Comparison of ENCODE assay signal across 24 cellular contexts in genomic region chr9:129368458-129368978, GRCh38.
A peak's percentile ranks its signal among the peaks of the same experiment; 100 is the strongest.
DNase-seq lines count a peak whose midpoint lies in the region; ATAC-seq, FAIRE-seq and TF ChIP-seq lines count a peak whose summit lies in the region.
"Had no signal": no experiment of that assay in that cellular context is flagged by ENCODE, and none has a peak within 500 bp of the region (broad histone marks: within the 10 kb centered on the region; RNA-seq: fewer than 3 reads in every experiment).

No MANE protein-coding gene starts in this region.

- H3K36me3 ChIP-seq in HepG2 (replicated peaks in 1 of 2; ENCODE audit: control insufficient read depth in 1 of 2, insufficient read depth in 2 of 2, low read length in 2 of 2) (no peaks in the 10 kb centered on the region), right lobe of liver (no peaks in the 10 kb centered on the region), neuronal stem cell (replicated peaks in 1 of 2; ENCODE audit: control insufficient read depth in 2 of 2, insufficient read depth in 2 of 2, low read length in 2 of 2) (no peaks in the 10 kb centered on the region)

- intact Hi-C loops in HepG2 (cut with micrococcal nuclease; ENCODE audit: unreplicated experiment) (no loop called here), right lobe of liver (cut with DNase I) (no loop called here)

- POLR2A ChIA-PET in HepG2 (lab: Yijun Ruan, JAX) = no interaction called here

- no peak overlapping the region for H4K8ac ChIP-seq in neuronal stem cell (ENCODE audit: low read depth, low read length)

- ATAC-seq in HepG2 (no peak), right lobe of liver (no peak), HG03520 (IDR thresholded peaks at IDR 0.05; ENCODE audit: unreplicated experiment) (no peak), GM18909 (IDR thresholded peaks at IDR 0.05; ENCODE audit: poor library complexity, unreplicated experiment) (no peak)
- ATAC-seq: GM12878 had no signal

- TF ChIP-seq CTCF in HepG2 (CRISPR knock-in tag; IDR thresholded peaks at IDR 0.05) (no peak), right lobe of liver (IDR thresholded peaks at IDR 0.05) (no peak), endothelial cell (IDR thresholded peaks at IDR 0.05; ENCODE audit: unreplicated experiment) (no peak)

- H3K4me2 ChIP-seq in HepG2 (ENCODE audit: low read depth, low read length) (no peak overlapping the region), neuronal stem cell (ENCODE audit: insufficient read depth, low read length, poor library complexity, severe bottlenecking) (no peak overlapping the region)
- H3K4me2 ChIP-seq: KMS-11 had no signal

- H4K20me1 ChIP-seq in HepG2 (ENCODE audit: insufficient read depth, low read length) = no peaks in the 10 kb centered on the region

- TF ChIP-seq RAD21 in HepG2 (CRISPR knock-in tag; IDR thresholded peaks at IDR 0.05) = no peak

- no peak for FAIRE-seq in HepG2 (lab: Jason Lieb, UNC)
- FAIRE-seq in RCC 7860 (lab: Jason Lieb, UNC) = no peak
- FAIRE-seq: G401.6, GM12878, H54 had no signal

- TF ChIP-seq EP300 in HepG2 (IDR thresholded peaks at IDR 0.05; ENCODE audit: low read depth in 2 of 2, low read length in 2 of 2) = no peak
- TF ChIP-seq EP300 in HepG2 (CRISPR knock-in tag; IDR thresholded peaks at IDR 0.05; ENCODE audit: borderline replicate concordance) = no peak

- H3K27me3 Mint-ChIP-seq in endothelial cell (ENCODE audit: unreplicated experiment) = no peaks in the 10 kb centered on the region
- H3K27me3 Mint-ChIP-seq: CD4-positive, alpha-beta memory T cell had no signal

- no peak overlapping the region for H2AFZ ChIP-seq in HepG2 (ENCODE audit: low read length)
- H2AFZ ChIP-seq in neuronal stem cell (ENCODE audit: low read length) = peak overlapping the region; percentile 18

- H3K27me3 ChIP-seq in HepG2 (ENCODE audit: control insufficient read depth in 1 of 2, insufficient read depth in 2 of 2, low read length in 2 of 2) = peaks cover 1 to 9% of the 10 kb centered on the region in 2 experiments; a peak in 3 of 5 replicates
- H3K27me3 ChIP-seq in right lobe of liver = no peaks in the 10 kb centered on the region
- no peaks in the 10 kb centered on the region for H3K27me3 ChIP-seq in neuronal stem cell (ENCODE audit: control insufficient read depth in 3 of 3, insufficient read depth in 3 of 3, low read depth in 1 of 3, low read length in 3 of 3)

- H3K4me3 ChIP-seq in HepG2 (replicated peaks in 1 of 3; ENCODE audit: insufficient read depth in 1 of 3, low read depth in 2 of 3, low read length in 3 of 3) (no peak overlapping the region), right lobe of liver (no peak overlapping the region), neuronal stem cell (ENCODE audit: low read length in 2 of 2) (no peak overlapping the region)
- H3K4me3 ChIP-seq: GM12878 had no signal

- H3K27ac Mint-ChIP-seq in endothelial cell (ENCODE audit: unreplicated experiment) = no peak overlapping the region
- H3K27ac Mint-ChIP-seq: CD4-positive, alpha-beta memory T cell had no signal

- CTCF ChIA-PET in HepG2 (lab: Yijun Ruan, JAX; ENCODE audit: low intra/inter-chr PET ratio, low total read pairs) = no interaction called here

- no peak overlapping the region for H2BK15ac ChIP-seq in neuronal stem cell (ENCODE audit: low read length)

- H3K27ac ChIP-seq in HepG2 (ENCODE audit: extremely low read length, insufficient read depth, low read length) = no peak overlapping the region
- H3K27ac ChIP-seq in right lobe of liver = no peak overlapping the region
- H3K27ac ChIP-seq in neuronal stem cell (replicated peaks; ENCODE audit: low read length) = no peak overlapping the region
- H3K27ac ChIP-seq: KMS-11, RWPE1 had no signal

- WGBS in HepG2 (ENCODE audit: low lambda C conversion rate) = 50% methylated on average over 4 of the region's 6 CpGs
- WGBS in right lobe of liver (ENCODE audit: insufficient coverage, low coverage, low lambda C conversion rate, missing lambda C conversion rate) = 100% methylated on average over 1 of the region's 6 CpGs
- WGBS in neuronal stem cell (ENCODE audit: extremely low coverage in 2 of 2, insufficient read length in 2 of 2, insufficient replicate concordance in 1 of 2), 2 donors = no CpG with 5 or more reads among the region's 6 CpGs

- in situ Hi-C loops in HepG2 (cut with HindIII; ENCODE audit: extremely low pct_ligation_motif_present, low pct_unique_long_range_greater_than_20kb) = no loop called here

- H3K79me2 ChIP-seq in HepG2 (ENCODE audit: insufficient read depth, low read length) = no peaks in the 10 kb centered on the region

- BruUV-seq in HepG2 (replicated peaks; lab: Mats Ljungman, UMichigan) = no TSS peak

- H2BK5ac ChIP-seq in neuronal stem cell (ENCODE audit: low read length) = no peak overlapping the region

- H3K4me1 ChIP-seq in HepG2 (ENCODE audit: insufficient read depth, low read length) = peaks cover 14% of the 10 kb centered on the region
- H3K4me1 ChIP-seq in right lobe of liver = peaks cover 0 to 4% (median 0%) of the 10 kb centered on the region in 4 donors
- peaks cover 0 to 2% of the 10 kb centered on the region in 2 donors for H3K4me1 ChIP-seq in neuronal stem cell (ENCODE audit: control insufficient read depth in 2 of 2, insufficient read depth in 1 of 2, low read depth in 1 of 2, low read length in 2 of 2)

- H3K9ac ChIP-seq in HepG2 (ENCODE audit: insufficient read depth, low read depth, low read length) (no peak overlapping the region), neuronal stem cell (ENCODE audit: low read depth, low read length, poor library complexity) (no peak overlapping the region)
- H3K9ac ChIP-seq: KMS-11 had no signal

- H2AK5ac ChIP-seq in neuronal stem cell (ENCODE audit: low read depth, low read length) = no peak overlapping the region

- H3K4me3 Mint-ChIP-seq in endothelial cell (ENCODE audit: unreplicated experiment) = peak overlapping the region; percentile 62
- H3K4me3 Mint-ChIP-seq: CD4-positive, alpha-beta memory T cell had no signal

- H3K79me1 ChIP-seq in neuronal stem cell (ENCODE audit: low read depth, low read length) = no peaks in the 10 kb centered on the region

- H3K18ac ChIP-seq in neuronal stem cell (ENCODE audit: low read length) = no peak overlapping the region

- no peak overlapping the region for H3K23ac ChIP-seq in neuronal stem cell (ENCODE audit: low read depth, low read length, poor library complexity)

- no peaks in the 10 kb centered on the region for H3K9me3 Mint-ChIP-seq in endothelial cell (ENCODE audit: unreplicated experiment)

- H3K4me1 Mint-ChIP-seq in endothelial cell (ENCODE audit: unreplicated experiment) = no peaks in the 10 kb centered on the region
- H3K4me1 Mint-ChIP-seq: CD4-positive, alpha-beta memory T cell had no signal

- no peaks in the 10 kb centered on the region for H3K36me3 Mint-ChIP-seq in endothelial cell (ENCODE audit: low read depth, unreplicated experiment)
- H3K36me3 Mint-ChIP-seq: CD4-positive, alpha-beta memory T cell had no signal

- no peak overlapping the region for H3K14ac ChIP-seq in neuronal stem cell (ENCODE audit: low read length)

- TF ChIP-seq POLR2A in HepG2 (IDR thresholded peaks at IDR 0.05; ENCODE audit: insufficient read depth in 1 of 2, low read depth in 2 of 2, low read length in 2 of 2) (no peak), right lobe of liver (IDR thresholded peaks at IDR 0.05) (no peak)

- no peak overlapping the region for H2BK120ac ChIP-seq in neuronal stem cell (ENCODE audit: low read depth, low read length)

- H2BK12ac ChIP-seq in neuronal stem cell (ENCODE audit: low read length) = no peak overlapping the region

- DNase-seq in HepG2 (ENCODE audit: low spot score) = no peak
- DNase-seq in right lobe of liver = no peak
- DNase-seq in endothelial cell (ENCODE audit: low spot score) = no peak
- DNase-seq in neuronal stem cell (ENCODE audit: low spot score) = no peak
- DNase-seq in NCI-H146 (lab: John Stamatoyannopoulos, UW) = no peak
- no peak for DNase-seq in RCC 7860 (ENCODE audit: low spot score)
- DNase-seq: C1 segment of cervical spinal cord; CD4-positive, alpha-beta memory T cell; COR-L47; DMS53; MM.1S; NCI-H1694; NCI-H2029 treated with DMSO at 0.1 percent for 48 hours; NCI-H226; NCI-H510A; NCI-H69; SHP77 had no signal

- no peak overlapping the region for H3K4ac ChIP-seq in neuronal stem cell (ENCODE audit: low read length)

- H3K9me3 ChIP-seq in HepG2 (ENCODE audit: low read length) (peaks cover 7% of the 10 kb centered on the region; the same call in 1 of the 2 replicates), right lobe of liver (peaks cover 0 to 3% (median 0%) of the 10 kb centered on the region in 4 donors), neuronal stem cell (replicated peaks in 1 of 2; ENCODE audit: control insufficient read depth in 2 of 2, insufficient read depth in 1 of 2, low read depth in 1 of 2, low read length in 2 of 2) (peaks cover 2 to 4% of the 10 kb centered on the region in 2 donors)

- H4K91ac ChIP-seq in neuronal stem cell (ENCODE audit: low read depth, low read length, poor library complexity) = no peak overlapping the region

TF ChIP-seq in HepG2, 621 proteins besides CTCF, POLR2A, EP300 and RAD21:
- TF ChIP-seq ZNF12 (CRISPR knock-in tag; IDR thresholded peaks at IDR 0.05) (peak; percentile 58; the same call in 1 of the 2 replicates), HNF4G (IDR thresholded peaks at IDR 0.05; ENCODE audit: borderline replicate concordance, low read depth, low read length) (no peak), HNF4G (CRISPR knock-in tag; IDR thresholded peaks at IDR 0.05; ENCODE audit: borderline replicate concordance, low read depth) (no peak), NFYB (CRISPR knock-in tag; IDR thresholded peaks at IDR 0.05) (peak; percentile 45; the same call in 1 of the 2 replicates)
TF ChIP-seq in HepG2: peak in this region for 2.
